Comparison of ENCODE assay signal across 12 cellular contexts in genomic region chr4:153341575-153342090, GRCh38. TPM values are rescaled to one million over a fixed set of nuclear protein-coding genes. Genes with fewer than 3 reads are reported as not detected.
DNase-seq lines count a peak whose midpoint lies in the region; ATAC-seq, FAIRE-seq and TF ChIP-seq lines count a peak whose summit lies in the region.
"Had no signal": no experiment of that assay in that cellular context is flagged by ENCODE, and none has a peak within 500 bp of the region (broad histone marks: within the 10 kb centered on the region; RNA-seq: fewer than 3 reads in every experiment).

No MANE protein-coding gene starts in this region.

- no peaks in the 10 kb centered on the region for H3K9me3 ChIP-seq in A549
- H3K9me3 ChIP-seq: heart right ventricle had no signal

- no peak for FAIRE-seq in A549 (lab: Jason Lieb, UNC)
- FAIRE-seq in H54 (lab: Jason Lieb, UNC), result peak; percentile 76
- no peak for FAIRE-seq in RCC 7860 (lab: Jason Lieb, UNC)

- H3K4me1 ChIP-seq in A549, result peaks cover 17% of the 10 kb centered on the region; the same call in 2 of the 3 replicates

- H3K4me3 ChIP-seq in A549, result no peak overlapping the region
- H3K4me3 ChIP-seq: heart right ventricle had no signal

- peak overlapping the region; percentile 28; the same call in 1 of the 3 replicates for H3K4me2 ChIP-seq in A549

- TF ChIP-seq CTCF in A549 (IDR thresholded peaks at IDR 0.05) (no peak), GM13977 (IDR thresholded peaks at IDR 0.05; ENCODE audit: extremely low read depth, insufficient read depth, missing control alignments) (no peak)

- in situ Hi-C loops in GM13977 (cut with MboI; ENCODE audit: low pct_unique_long_range_greater_than_20kb, low sequenced_read_pairs, unreplicated experiment), result loop anchor here (10.0 to 25.0 kb wide), 3 partner anchors 233 to 421 kb away; partner anchors contain the start of gene RNF175

- TF ChIP-seq RAD21 in A549 (conservative IDR thresholded peaks at IDR 0.05 in 1 of 2, IDR thresholded peaks at IDR 0.05 in 1 of 2), result no peak

- WGBS in A549 (ENCODE audit: missing lambda C conversion rate), result 45% methylated on average over 5 of the region's 5 CpGs

- ATAC-seq in A549, result no peak
- no peak for ATAC-seq in GM21367 (IDR thresholded peaks at IDR 0.05; ENCODE audit: unreplicated experiment)
- ATAC-seq: activated CD4-positive, CD25-positive, alpha-beta regulatory T cell treated with anti-CD3 and anti-CD28 coated beads, Interleukin-2, amount 50 U/mL, for 24 hours had no signal

- DNase-seq in A549 (ENCODE audit: low read depth in 1 of 2, low spot score in 1 of 2) (peak in 1 of 2 experiments; percentile 23), H54 (ENCODE audit: insufficient read length, low spot score) (peak; percentile 17), RCC 7860 (ENCODE audit: low spot score) (peak; percentile 23), epithelial cell of prostate (ENCODE audit: low read depth, low spot score) (peak; percentile 10), NCI-H2196 (lab: John Stamatoyannopoulos, UW; ENCODE audit: unreplicated experiment) (no peak), SHP77 (lab: John Stamatoyannopoulos, UW) (no peak), GM13977 (ENCODE audit: low spot score) (no peak)
- DNase-seq: amniotic stem cell, heart right ventricle, NCI-H2171 treated with DMSO at 0.1 percent for 48 hours had no signal

- POLR2A ChIA-PET in A549 (lab: Yijun Ruan, JAX), result no interaction called here

- no peak for TF ChIP-seq EP300 in A549 (IDR thresholded peaks at IDR 0.05)

- CTCF ChIA-PET in A549 (lab: Yijun Ruan, JAX), result no interaction called here

- no peak for TF ChIP-seq POLR2A in A549 (IDR thresholded peaks at IDR 0.05; ENCODE audit: low read length)
- no peak for TF ChIP-seq POLR2A in H54 (IDR thresholded peaks at IDR 0.05; ENCODE audit: low read depth, low read length)

- H3K27ac ChIP-seq in A549, result no peak overlapping the region
- peak overlapping the region; percentile 16 for H3K27ac ChIP-seq in epithelial cell of prostate
- H3K27ac ChIP-seq: heart right ventricle had no signal

TF ChIP-seq in A549, 52 proteins besides CTCF, POLR2A, EP300 and RAD21:
- TF ChIP-seq FOSL2 (IDR thresholded peaks at IDR 0.05), result no peak
- TF ChIP-seq FOSL2 (CRISPR knock-in tag; IDR thresholded peaks at IDR 0.05), result 0 out of 2 replicates have a peak, but pooled peaks have one; percentile 7
- no peak for TF ChIP-seq EHF (CRISPR knock-in tag; IDR thresholded peaks at IDR 0.05)

RNA-seq across cellular contexts. Expression of gene MND1, which starts 2.9 kb away (rescaled TPM):
- polyA plus RNA-seq in A549 (2011; rRNA removed) (8.3 and 16.6 TPM in 2 replicates), A549 (2017; fragmentation: RNase III; extraction: RNeasy Plus Mini Kit Qiagen cat#74134 plus additional on column Dnase treatment) (14.7 to 16.5 TPM (median 16.3 TPM) in 3 replicates)
- polyA plus RNA-seq in A549 (2012; cell fraction: cytosol; rRNA removed), result 3.9 and 6.4 TPM in 2 replicates
- polyA plus RNA-seq in A549 (2012; cell fraction: nucleus; rRNA removed), result 0.54 and 1.6 TPM in 2 replicates
- 0.97 and 2.0 TPM in 2 replicates for polyA minus RNA-seq in A549 (2011; rRNA and poly(A)+ RNA removed)

Comparison
In these comparisons a context has a peak if more than half of its experiments do, and no peak if none do; other contexts are left out.
1. DNase-seq: peak in H54 (single experiment), RCC 7860 (single experiment) and epithelial cell of prostate (single experiment); none in NCI-H2196 (single experiment), SHP77 (0 of 2) and GM13977 (single experiment).